ENCODE assay signal across 8 cellular contexts in genomic region chr3:107235923-107236315, GRCh38.
DNase-seq lines count a peak whose midpoint lies in the region; ATAC-seq and TF ChIP-seq lines count a peak whose summit lies in the region.

No MANE protein-coding gene starts in this region.

- peak; percentile 76 for TF ChIP-seq CTCF in HL-60 (IDR thresholded peaks at IDR 0.05; ENCODE audit: insufficient read depth, low read length)
- peak; percentile 78 to 90 (median 84) for TF ChIP-seq CTCF in upper lobe of left lung (IDR thresholded peaks at IDR 0.05)

- H3K27me3 Mint-ChIP-seq in activated T-cell treated with anti-CD3 and anti-CD28 coated beads, Interleukin-2, amount 50 U/mL, for 4 hours (ENCODE audit: low read depth), result peaks cover 11% of the 10 kb centered on the region
- peaks cover 5 to 11% (median 11%) of the 10 kb centered on the region in 3 donors for H3K27me3 Mint-ChIP-seq in naive B cell

- H3K4me3 ChIP-seq in HL-60 (replicated peaks; ENCODE audit: insufficient read depth, low read length), result peak overlapping the region; percentile 35
- H3K4me3 ChIP-seq in upper lobe of left lung, result peak overlapping the region in 3 of 4 donors; percentile 33 to 49 (median 45)

- no peak for TF ChIP-seq EP300 in upper lobe of left lung (IDR thresholded peaks at IDR 0.05)

- peaks cover 9% of the 10 kb centered on the region for H3K4me1 Mint-ChIP-seq in activated T-cell treated with anti-CD3 and anti-CD28 coated beads, Interleukin-2, amount 50 U/mL, for 4 hours (ENCODE audit: low read depth)
- peaks cover 8 to 12% (median 11%) of the 10 kb centered on the region in 3 donors for H3K4me1 Mint-ChIP-seq in naive B cell

- peak; percentile 91 for DNase-seq in DMS 273 (lab: John Stamatoyannopoulos, UW; ENCODE audit: unreplicated experiment)
- DNase-seq in HL-60 (ENCODE audit: low read depth in 1 of 2, low spot score in 1 of 2), result peak; percentile 30 to 57
- DNase-seq in NCI-H82 treated with DMSO at 0.1 percent for 48 hours (lab: John Stamatoyannopoulos, UW; ENCODE audit: unreplicated experiment), result peak; percentile 75
- DNase-seq in activated T-cell treated with anti-CD3 and anti-CD28 coated beads, Interleukin-2, amount 50 U/mL, for 4 hours, result peak; percentile 28
- peak; percentile 82 for DNase-seq in fibroblast of gingiva (ENCODE audit: low read depth)
- DNase-seq in naive B cell, result peak; percentile 60
- no peak for DNase-seq in upper lobe of left lung

- H3K4me1 ChIP-seq in upper lobe of left lung, result peaks cover 0 to 18% (median 5%) of the 10 kb centered on the region in 4 donors

- ATAC-seq in GM19455 (IDR thresholded peaks at IDR 0.05; ENCODE audit: unreplicated experiment) (peak; percentile 58), naive B cell (ENCODE audit: low read depth in 2 of 2) (peak; percentile 41 to 53), upper lobe of left lung (ENCODE audit: low FRiP score in 2 of 2) (peak; percentile 88 to 89)
- peak; percentile 44 to 59 for ATAC-seq in activated T-cell treated with anti-CD3 and anti-CD28 coated beads, Interleukin-2, amount 50 U/mL, for 4 hours

- H3K4me3 Mint-ChIP-seq in activated T-cell treated with anti-CD3 and anti-CD28 coated beads, Interleukin-2, amount 50 U/mL, for 4 hours, result peak overlapping the region; percentile 73
- peak overlapping the region in 6 of 8 donors; percentile 29 to 69 (median 66) for H3K4me3 Mint-ChIP-seq in naive B cell

- no peaks in the 10 kb centered on the region for H3K9me3 Mint-ChIP-seq in activated T-cell treated with anti-CD3 and anti-CD28 coated beads, Interleukin-2, amount 50 U/mL, for 4 hours
- no peaks in the 10 kb centered on the region for H3K9me3 Mint-ChIP-seq in naive B cell

- no peak overlapping the region for H3K27ac ChIP-seq in HL-60 (replicated peaks)
- H3K27ac ChIP-seq in upper lobe of left lung, result peak overlapping the region in 1 of 4 donors; percentile 41

- no peak overlapping the region for H3K27ac Mint-ChIP-seq in naive B cell

- H3K36me3 Mint-ChIP-seq in activated T-cell treated with anti-CD3 and anti-CD28 coated beads, Interleukin-2, amount 50 U/mL, for 4 hours (ENCODE audit: insufficient read depth), result no peaks in the 10 kb centered on the region
- H3K36me3 Mint-ChIP-seq in naive B cell, result no peaks in the 10 kb centered on the region

- H3K27me3 ChIP-seq in HL-60 (ENCODE audit: insufficient read depth, poor library complexity, severe bottlenecking) (no peaks in the 10 kb centered on the region), upper lobe of left lung (no peaks in the 10 kb centered on the region)

- H3K36me3 ChIP-seq in upper lobe of left lung, result no peaks in the 10 kb centered on the region

- 1 to 2% methylated on average over 5 of the region's 5 CpGs for WGBS in upper lobe of left lung, 2 donors

- TF ChIP-seq POLR2A in upper lobe of left lung (IDR thresholded peaks at IDR 0.05), result no peak

- no peaks in the 10 kb centered on the region for H3K9me3 ChIP-seq in upper lobe of left lung

Comparison
In these comparisons a context has a peak if more than half of its experiments do, and no peak if none do; other contexts are left out.
1. DNase-seq: peak in DMS 273 (single experiment), HL-60 (2 of 2), NCI-H82 treated with DMSO at 0.1 percent for 48 hours (single experiment), activated T-cell treated with anti-CD3 and anti-CD28 coated beads, Interleukin-2, amount 50 U/mL, for 4 hours (single experiment), fibroblast of gingiva (single experiment) and naive B cell (single experiment); none in upper lobe of left lung (0 of 2).
2. Peak in every context shown above with its lines, with median percentiles within 50 percentile points of each other: ATAC-seq.